Comparison of ENCODE assay signal across 22 cellular contexts in genomic region chr17:60514053-60514452, GRCh38. TPM values are rescaled to one million over a fixed set of nuclear protein-coding genes. Genes with fewer than 3 reads are reported as not detected.
DNase-seq lines count a peak whose midpoint lies in the region; ATAC-seq and TF ChIP-seq lines count a peak whose summit lies in the region.
"Had no signal": no experiment of that assay in that cellular context is flagged by ENCODE, and none has a peak within 500 bp of the region (broad histone marks: within the 10 kb centered on the region; RNA-seq: fewer than 3 reads in every experiment).

No MANE protein-coding gene starts in this region.

- BruUV-seq in MCF 10A (replicated peaks; lab: Mats Ljungman, UMichigan) (no TSS peak), mammary epithelial cell (replicated peaks; lab: Mats Ljungman, UMichigan) (no TSS peak), Calu3 (replicated peaks; lab: Mats Ljungman, UMichigan) (no TSS peak)

- dilution Hi-C loops in mammary epithelial cell (cut with HindIII; ENCODE audit: low sequenced_read_pairs) = no loop called here

- no peaks in the 10 kb centered on the region for H4K20me1 ChIP-seq in mammary epithelial cell (ENCODE audit: insufficient read depth, low read length)

- H3K36me3 Mint-ChIP-seq in MCF 10A (ENCODE audit: insufficient read depth, unreplicated experiment) = peaks cover 58% of the 10 kb centered on the region
- peaks cover 63% of the 10 kb centered on the region for H3K36me3 Mint-ChIP-seq in stimulated activated effector memory CD8-positive, alpha-beta T cell treated with anti-CD3 and anti-CD28 coated beads, Interleukin-12 subunit alpha, Interleukin-12 subunit beta, amount 100 ng/mL, for 72 hours
- H3K36me3 Mint-ChIP-seq in Calu3 (ENCODE audit: insufficient read depth, unreplicated experiment) = peaks cover 4% of the 10 kb centered on the region

- 100% methylated on average over 2 of the region's 3 CpGs for WGBS in mammary epithelial cell (ENCODE audit: low coverage, missing lambda C conversion rate)

- no peak overlapping the region for H3K27ac ChIP-seq in mammary epithelial cell (ENCODE audit: insufficient read depth, low read depth, low read length)

- H3K4me2 ChIP-seq in mammary epithelial cell (ENCODE audit: insufficient read depth, low read depth, low read length) = no peak overlapping the region
- H3K4me2 ChIP-seq: GM23338 had no signal

- H3K79me2 ChIP-seq in mammary epithelial cell (ENCODE audit: insufficient read depth, low read length) = peaks cover 88% of the 10 kb centered on the region

- H3K4me3 ChIP-seq in mammary epithelial cell (replicated peaks in 1 of 3; ENCODE audit: insufficient read depth in 1 of 3, low read depth in 2 of 3, low read length in 3 of 3) = no peak overlapping the region
- H3K4me3 ChIP-seq: GM23338 had no signal

- H3K4me3 Mint-ChIP-seq in MCF 10A (ENCODE audit: unreplicated experiment) = no peak overlapping the region
- H3K4me3 Mint-ChIP-seq in stimulated activated effector memory CD8-positive, alpha-beta T cell treated with anti-CD3 and anti-CD28 coated beads, Interleukin-12 subunit alpha, Interleukin-12 subunit beta, amount 100 ng/mL, for 72 hours = no peak overlapping the region
- H3K4me3 Mint-ChIP-seq in Calu3 (ENCODE audit: low read depth, unreplicated experiment) = no peak overlapping the region
- H3K4me3 Mint-ChIP-seq: GM23338 had no signal

- H2AFZ ChIP-seq in mammary epithelial cell (ENCODE audit: low read depth, low read length) = no peak overlapping the region
- H2AFZ ChIP-seq: GM23338 had no signal

- no peak for DNase-seq in MCF 10A (ENCODE audit: unreplicated experiment)
- no peak for DNase-seq in mammary epithelial cell
- peak; percentile 13 for DNase-seq in M059J (ENCODE audit: low read depth)
- peak; percentile 29 for DNase-seq in kidney tubule cell (ENCODE audit: low spot score)
- DNase-seq in stimulated activated effector memory CD8-positive, alpha-beta T cell treated with anti-CD3 and anti-CD28 coated beads, Interleukin-12 subunit alpha, Interleukin-12 subunit beta, amount 100 ng/mL, for 72 hours (ENCODE audit: low spot score in 2 of 2) = no peak
- no peak for DNase-seq in SIG-M5 (lab: John Stamatoyannopoulos, UW)
- DNase-seq in Calu3 = no peak
- DNase-seq: BE2C; CD4-positive, CD25-positive, alpha-beta regulatory T cell; COR-L47; DMS 273 treated with DMSO at 0.1 percent for 48 hours; DMS79 treated with DMSO at 0.1 percent for 48 hours; HCEC 1CT; NCI-H1105; NCI-H146; NCI-H2029; NCI-H2227 treated with DMSO at 0.1 percent for 48 hours; NCI-H510A treated with DMSO at 0.1 percent for 48 hours; NCI-H748 treated with DMSO at 0.1 percent for 48 hours had no signal

- no peak for ATAC-seq in stimulated activated effector memory CD8-positive, alpha-beta T cell treated with anti-CD3 and anti-CD28 coated beads, Interleukin-12 subunit alpha, Interleukin-12 subunit beta, amount 100 ng/mL, for 72 hours
- no peak for ATAC-seq in GM21360 (IDR thresholded peaks at IDR 0.05; ENCODE audit: unreplicated experiment)
- ATAC-seq: GM23338, Panc1 had no signal

- H3K4me1 ChIP-seq in mammary epithelial cell (ENCODE audit: insufficient read depth, low read length) = no peaks in the 10 kb centered on the region
- H3K4me1 ChIP-seq: BE2C had no signal

- no peaks in the 10 kb centered on the region for H3K27me3 Mint-ChIP-seq in MCF 10A (ENCODE audit: insufficient read depth, unreplicated experiment)
- no peaks in the 10 kb centered on the region for H3K27me3 Mint-ChIP-seq in Calu3 (ENCODE audit: unreplicated experiment)
- H3K27me3 Mint-ChIP-seq: CD4-positive, CD25-positive, alpha-beta regulatory T cell had no signal

- H3K9me3 Mint-ChIP-seq in MCF 10A (ENCODE audit: unreplicated experiment) = no peaks in the 10 kb centered on the region
- no peaks in the 10 kb centered on the region for H3K9me3 Mint-ChIP-seq in stimulated activated effector memory CD8-positive, alpha-beta T cell treated with anti-CD3 and anti-CD28 coated beads, Interleukin-12 subunit alpha, Interleukin-12 subunit beta, amount 100 ng/mL, for 72 hours
- no peaks in the 10 kb centered on the region for H3K9me3 Mint-ChIP-seq in Calu3 (ENCODE audit: low read depth, unreplicated experiment)
- H3K9me3 Mint-ChIP-seq: CD4-positive, CD25-positive, alpha-beta regulatory T cell; GM23338 had no signal

- no peak overlapping the region for H3K9ac ChIP-seq in mammary epithelial cell (ENCODE audit: insufficient read depth, low read length)

- POLR2A ChIA-PET in MCF 10A (lab: Yijun Ruan, JAX) = interaction anchor here (0.6 to 2.9 kb wide), 3 partner anchors 10 to 455 kb away, joined by 3 to 10 read pairs (median 3); no protein-coding TSS in a partner anchor

- no peaks in the 10 kb centered on the region for H3K27me3 ChIP-seq in mammary epithelial cell (ENCODE audit: insufficient read depth, low read length)
- H3K27me3 ChIP-seq: BE2C had no signal

- H3K27ac Mint-ChIP-seq in MCF 10A (ENCODE audit: low read depth, unreplicated experiment) (peak overlapping the region; percentile 66), Calu3 (ENCODE audit: unreplicated experiment) (no peak overlapping the region)
- peak overlapping the region; percentile 52 for H3K27ac Mint-ChIP-seq in stimulated activated effector memory CD8-positive, alpha-beta T cell treated with anti-CD3 and anti-CD28 coated beads, Interleukin-12 subunit alpha, Interleukin-12 subunit beta, amount 100 ng/mL, for 72 hours
- H3K27ac Mint-ChIP-seq: GM23338 had no signal

- intact Hi-C loops in MCF 10A (cut with micrococcal nuclease) (no loop called here), mammary epithelial cell (cut with micrococcal nuclease) (no loop called here), Calu3 (cut with micrococcal nuclease; ENCODE audit: unreplicated experiment) (no loop called here)

- H3K9me3 ChIP-seq in mammary epithelial cell (replicated peaks; ENCODE audit: insufficient read depth, low read length) = no peaks in the 10 kb centered on the region
- H3K9me3 ChIP-seq: BE2C had no signal

- H3K4me1 Mint-ChIP-seq in MCF 10A (ENCODE audit: insufficient read depth, unreplicated experiment) (peaks cover 7% of the 10 kb centered on the region), Calu3 (ENCODE audit: low read depth, unreplicated experiment) (no peaks in the 10 kb centered on the region)
- peaks cover 21% of the 10 kb centered on the region for H3K4me1 Mint-ChIP-seq in stimulated activated effector memory CD8-positive, alpha-beta T cell treated with anti-CD3 and anti-CD28 coated beads, Interleukin-12 subunit alpha, Interleukin-12 subunit beta, amount 100 ng/mL, for 72 hours
- H3K4me1 Mint-ChIP-seq: GM23338 had no signal

- CTCF ChIA-PET in MCF 10A (lab: Yijun Ruan, JAX) (no interaction called here), mammary epithelial cell (lab: Charles Lee; ENCODE audit: low non-redundant PET) (no interaction called here), Calu3 (lab: Charles Lee) (interaction anchor here (0.7 kb wide), 1 partner anchor 251 kb away, joined by 6 read pairs; no protein-coding TSS in a partner anchor)

- in situ Hi-C loops in mammary epithelial cell (cut with MboI; ENCODE audit: low sequenced_read_pairs in 2 of 2) = no loop called here

- TF ChIP-seq CTCF in MCF 10A (IDR thresholded peaks at IDR 0.05; ENCODE audit: unreplicated experiment) (no peak), mammary epithelial cell (conservative IDR thresholded peaks at IDR 0.05 in 1 of 2, IDR thresholded peaks at IDR 0.05 in 1 of 2; ENCODE audit: extremely low read depth in 1 of 2, insufficient read depth in 1 of 2, low read depth in 1 of 2, low read length in 2 of 2) (no peak), Calu3 (IDR thresholded peaks at IDR 0.05; ENCODE audit: unreplicated experiment) (no peak)

- H3K36me3 ChIP-seq in mammary epithelial cell (ENCODE audit: insufficient read depth, low read length) = peaks cover 8% of the 10 kb centered on the region

RNA-seq across cellular contexts. Expression of gene APPBP2, which starts 12.0 kb away (rescaled TPM):
- 33.1 and 39.6 TPM in 2 replicates for total RNA-seq in MCF 10A (2022)
- total RNA-seq in mammary epithelial cell = 10 to 100 TPM; 31.2 to 38.1 TPM
- 9.4 TPM for polyA plus RNA-seq in mammary epithelial cell
- 25.2 TPM for polyA minus RNA-seq in mammary epithelial cell
- total RNA-seq in M059J (2014; rRNA removed; shearing (Covaris generic)) = 23.6 and 30.2 TPM in 2 replicates
- total RNA-seq in Calu3 (2022) = 24.3 and 27.2 TPM in 2 replicates

Comparison
In these comparisons a context has a peak if more than half of its experiments do, and no peak if none do; other contexts are left out.
1. DNase-seq: peak in M059J (single experiment) and kidney tubule cell (single experiment); none in MCF 10A (single experiment), mammary epithelial cell (single experiment), stimulated activated effector memory CD8-positive, alpha-beta T cell treated with anti-CD3 and anti-CD28 coated beads, Interleukin-12 subunit alpha, Interleukin-12 subunit beta, amount 100 ng/mL, for 72 hours (0 of 2), SIG-M5 (single experiment) and Calu3 (single experiment).